Comparison of ENCODE assay signal across 8 cellular contexts in genomic region chr10:78974409-78975317, GRCh38.
A peak's percentile ranks its signal among the peaks of the same experiment; 100 is the strongest.
DNase-seq lines count a peak whose midpoint lies in the region; ATAC-seq and TF ChIP-seq lines count a peak whose summit lies in the region.

No MANE protein-coding gene starts in this region.

- CTCF ChIA-PET in Panc1 (lab: Charles Lee): interaction anchor here (0.7 to 2.4 kb wide), 4 partner anchors 11 to 1271 kb away, joined by 3 to 11 read pairs (median 6); no protein-coding TSS in a partner anchor

- H3K36me3 ChIP-seq in Panc1 (ENCODE audit: control insufficient read depth, insufficient read depth, low read length): no peaks in the 10 kb centered on the region

- peak; percentile 45 for ATAC-seq in Panc1
- ATAC-seq in HG03460 (IDR thresholded peaks at IDR 0.05; ENCODE audit: unreplicated experiment): no peak

- H3K27me3 Mint-ChIP-seq in nephron (ENCODE audit: low read depth): peaks cover 3% of the 10 kb centered on the region
- no peaks in the 10 kb centered on the region for H3K27me3 Mint-ChIP-seq in stimulated activated naive CD8-positive, alpha-beta T cell treated with anti-CD3 and anti-CD28 coated beads, Interleukin-15, Interleukin-2, amounts not matched to agents 100 ng/mL and 50 ng/mL, for 24 hours

- H3K4me3 Mint-ChIP-seq in nephron: peak overlapping the region; percentile 79 to 89 (median 80)
- peak overlapping the region; percentile 91 for H3K4me3 Mint-ChIP-seq in stimulated activated naive CD8-positive, alpha-beta T cell treated with anti-CD3 and anti-CD28 coated beads, Interleukin-15, Interleukin-2, amounts not matched to agents 100 ng/mL and 50 ng/mL, for 24 hours

- DNase-seq in DMS 273 (lab: John Stamatoyannopoulos, UW; ENCODE audit: unreplicated experiment): peak; percentile 70
- DNase-seq in HL-60 (ENCODE audit: low read depth in 1 of 2, low spot score in 1 of 2): peak; percentile 48 to 74
- DNase-seq in Panc1 (ENCODE audit: low read depth, low spot score): peak; percentile 68
- DNase-seq in activated T-helper 1 cell treated with Interleukin-2 at 50 U/mL for 16 hours (ENCODE audit: low read depth): peak; percentile 22
- DNase-seq in fibroblast of mammary gland (ENCODE audit: low read depth): peak; percentile 94

- peak; percentile 52 for TF ChIP-seq CTCF in HL-60 (IDR thresholded peaks at IDR 0.05; ENCODE audit: insufficient read depth, low read length)
- peak; percentile 99 for TF ChIP-seq CTCF in Panc1 (IDR thresholded peaks at IDR 0.05)
- peak; percentile 68 for TF ChIP-seq CTCF in fibroblast of mammary gland (conservative IDR thresholded peaks at IDR 0.05; ENCODE audit: control insufficient read depth, insufficient read depth, low read depth, low read length)
- peak; percentile 43 to 60 (median 44) for TF ChIP-seq CTCF in nephron (IDR thresholded peaks at IDR 0.05; ENCODE audit: unreplicated experiment in 3 of 3)

- peak overlapping the region; percentile 41 for H3K4me3 ChIP-seq in HL-60 (replicated peaks; ENCODE audit: insufficient read depth, low read length)
- peak overlapping the region; percentile 44 to 56 for H3K4me3 ChIP-seq in Panc1 (ENCODE audit: low read depth in 2 of 2, low read length in 2 of 2)
- H3K4me3 ChIP-seq in fibroblast of mammary gland (ENCODE audit: control insufficient read depth, low read depth, low read length): peak overlapping the region; percentile 36

- BruUV-seq in Panc1 (replicated peaks; lab: Mats Ljungman, UMichigan): no TSS peak

- H3K9me3 ChIP-seq in Panc1 (ENCODE audit: control insufficient read depth, insufficient read depth, low read depth, low read length): no peaks in the 10 kb centered on the region

- no peaks in the 10 kb centered on the region for H3K36me3 Mint-ChIP-seq in nephron (ENCODE audit: low read depth)
- no peaks in the 10 kb centered on the region for H3K36me3 Mint-ChIP-seq in stimulated activated naive CD8-positive, alpha-beta T cell treated with anti-CD3 and anti-CD28 coated beads, Interleukin-15, Interleukin-2, amounts not matched to agents 100 ng/mL and 50 ng/mL, for 24 hours (ENCODE audit: low read depth)

- in situ Hi-C loops in Panc1 (cut with HindIII; ENCODE audit: low pct_unique_long_range_greater_than_20kb, low sequenced_read_pairs): no loop called here

- peaks cover 28% of the 10 kb centered on the region for H3K4me1 ChIP-seq in Panc1 (ENCODE audit: control insufficient read depth, insufficient read depth, low read length)

- no peaks in the 10 kb centered on the region for H3K9me3 Mint-ChIP-seq in nephron
- no peaks in the 10 kb centered on the region for H3K9me3 Mint-ChIP-seq in stimulated activated naive CD8-positive, alpha-beta T cell treated with anti-CD3 and anti-CD28 coated beads, Interleukin-15, Interleukin-2, amounts not matched to agents 100 ng/mL and 50 ng/mL, for 24 hours

- H3K27me3 ChIP-seq in HL-60 (ENCODE audit: insufficient read depth, poor library complexity, severe bottlenecking): no peaks in the 10 kb centered on the region
- H3K27me3 ChIP-seq in Panc1 (ENCODE audit: control insufficient read depth, insufficient read depth, low read length): no peaks in the 10 kb centered on the region

- peaks cover 48% of the 10 kb centered on the region for H3K4me1 Mint-ChIP-seq in nephron
- peaks cover 45% of the 10 kb centered on the region for H3K4me1 Mint-ChIP-seq in stimulated activated naive CD8-positive, alpha-beta T cell treated with anti-CD3 and anti-CD28 coated beads, Interleukin-15, Interleukin-2, amounts not matched to agents 100 ng/mL and 50 ng/mL, for 24 hours (ENCODE audit: low read depth)

- H3K27ac Mint-ChIP-seq in nephron: peak overlapping the region; percentile 99
- H3K27ac Mint-ChIP-seq in stimulated activated naive CD8-positive, alpha-beta T cell treated with anti-CD3 and anti-CD28 coated beads, Interleukin-15, Interleukin-2, amounts not matched to agents 100 ng/mL and 50 ng/mL, for 24 hours: peak overlapping the region; percentile 100

- peak overlapping the region; percentile 38; the same call in 1 of the 2 replicates for H3K27ac ChIP-seq in HL-60 (replicated peaks)
- H3K27ac ChIP-seq in Panc1 (ENCODE audit: low read length): peak overlapping the region; percentile 99

- POLR2A ChIA-PET in Panc1 (lab: Charles Lee): interaction anchor here (0.7 to 1.1 kb wide), 2 partner anchors 14 to 19 kb away, joined by 3 to 14 read pairs; no protein-coding TSS in a partner anchor

- intact Hi-C loops in Panc1 (cut with micrococcal nuclease; ENCODE audit: unreplicated experiment): loop anchor here (2.0 to 10.0 kb wide), 3 partner anchors 92 to 310 kb away; no protein-coding TSS in a partner anchor

Comparison
In these comparisons a context has a peak if more than half of its experiments do, and no peak if none do; other contexts are left out.
1. DNase-seq: peak in every context shown above with its lines; median percentile 94 in fibroblast of mammary gland; 70 in DMS 273; 68 in Panc1; 61 in HL-60; 22 in activated T-helper 1 cell treated with Interleukin-2 at 50 U/mL for 16 hours.
2. CTCF ChIP-seq: peak in every context shown above with its lines; median percentile 99 in Panc1; 68 in fibroblast of mammary gland; 52 in HL-60; 44 in nephron.